In genomic region chr11:28983780-28984179, GRCh38 we compare ENCODE assay signal across 19 cellular contexts.
"Had no signal": no experiment of that assay in that cellular context is flagged by ENCODE, and none has a peak within 500 bp of the region (broad histone marks: within the 10 kb centered on the region; RNA-seq: fewer than 3 reads in every experiment).

No MANE protein-coding gene starts in this region.

- DNase-seq: activated CD4-positive, alpha-beta T cell treated with anti-CD3 and anti-CD28 coated beads for 1 hour; activated CD4-positive, alpha-beta T cell treated with anti-CD3 and anti-CD28 coated beads, Interleukin-2, amount 50 U/mL, for 48 hours; activated gamma-delta T cell treated with Interleukin-2 at 50 U/mL for 16 hours; activated naive CD8-positive, alpha-beta T cell treated with anti-CD3 and anti-CD28 coated beads, Interleukin-2, amount 10 ng/mL, durations not matched to agents 7 days and 5 days; activated T-cell treated with anti-CD3 and anti-CD28 coated beads, Interleukin-2, amount 50 U/mL, for 72 hours; aorta; dorsolateral prefrontal cortex; glutamatergic neuron; immature natural killer cell; left cardiac atrium; naive thymus-derived CD4-positive, alpha-beta T cell; right cardiac atrium; T-helper 9 cell had no signal

- ATAC-seq: activated T-cell treated with anti-CD3 and anti-CD28 coated beads, Interleukin-2, amount 50 U/mL, for 72 hours; left cardiac atrium; naive thymus-derived CD4-positive, alpha-beta T cell; right cardiac atrium; stimulated activated effector memory CD8-positive, alpha-beta T cell treated with anti-CD3 and anti-CD28 coated beads, Interleukin-12 subunit alpha, Interleukin-12 subunit beta, amount 100 ng/mL, for 72 hours had no signal

- H3K4me1 ChIP-seq: breast epithelium, esophagus muscularis mucosa, tibial nerve had no signal

- H3K4me3 ChIP-seq: breast epithelium, dorsolateral prefrontal cortex, esophagus muscularis mucosa, smooth muscle cell, tibial nerve had no signal

- H3K27ac ChIP-seq: breast epithelium, dorsolateral prefrontal cortex, esophagus muscularis mucosa, neutrophil, tibial nerve had no signal

- H3K36me3 ChIP-seq: breast epithelium, esophagus muscularis mucosa, neutrophil, tibial nerve had no signal

- H3K9me3 ChIP-seq: breast epithelium, esophagus muscularis mucosa, neutrophil, tibial nerve had no signal

- H3K27me3 ChIP-seq: breast epithelium, esophagus muscularis mucosa, neutrophil, tibial nerve had no signal
